ENCODE assay signal across 25 cellular contexts in the genomic region with DNA sequence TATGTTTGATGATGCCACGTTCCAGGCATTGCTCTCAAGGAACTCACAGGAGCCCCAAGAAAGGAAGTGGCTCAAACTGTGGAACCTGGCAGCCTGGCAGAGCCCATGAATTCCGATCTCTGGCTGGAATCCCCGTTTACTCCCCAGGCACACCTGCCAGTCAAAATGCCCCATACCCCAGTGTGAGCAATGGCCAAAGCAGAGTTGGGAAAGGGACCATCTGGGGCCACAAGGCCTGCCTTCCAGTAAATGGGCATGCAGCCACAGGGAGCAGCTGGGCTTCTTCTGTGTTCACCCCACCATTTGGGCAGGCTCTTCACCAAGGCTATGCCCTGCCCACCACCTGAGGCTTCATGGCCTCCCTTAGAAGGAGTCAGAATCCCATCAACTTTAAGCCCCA.
"Had no signal": no experiment of that assay in that cellular context is flagged by ENCODE, and none has a peak within 500 bp of the region (broad histone marks: within the 10 kb centered on the region; RNA-seq: fewer than 3 reads in every experiment).

No MANE protein-coding gene starts in this region.

- H3K4me3 ChIP-seq: K562, SK-N-MC had no signal

- DNase-seq: activated CD4-positive, alpha-beta T cell treated with anti-CD3 and anti-CD28 coated beads for 36 hours; activated CD4-positive, alpha-beta T cell treated with anti-CD3 and anti-CD28 coated beads, Interleukin-2, amount 10 ng/mL, durations not matched to agents 7 days and 5 days; activated CD4-positive, alpha-beta T cell treated with anti-CD3 and anti-CD28 coated beads, Interleukin-2, amount 50 U/mL, for 48 hours; activated CD8-positive, alpha-beta T cell treated with anti-CD3 and anti-CD28 coated beads, Interleukin-2, amount 10 ng/mL, durations not matched to agents 7 days and 5 days; activated gamma-delta T cell; activated naive CD4-positive, alpha-beta T cell treated with Interleukin-2 at 50 U/mL for 16 hours; activated naive CD8-positive, alpha-beta T cell treated with anti-CD3 and anti-CD28 coated beads, Interleukin-2, amount 10 ng/mL, durations not matched to agents 7 days and 5 days; activated T-cell treated with anti-CD3 and anti-CD28 coated beads, Interleukin-2, amount 50 U/mL, for 24 hours; amygdala; central memory CD4-positive, alpha-beta T cell; NCI-H1105; NCI-H1417 treated with DMSO at 0.1 percent for 48 hours; NCI-H1930; NCI-H2081 treated with DMSO at 0.1 percent for 48 hours; NCI-H226; NCI-H446 treated with DMSO at 0.1 percent for 48 hours; NCI-H524; Right ventricle myocardium superior had no signal

- FAIRE-seq: astrocyte, K562, TTC549 had no signal

- H3K27ac ChIP-seq: SK-N-MC had no signal

- ATAC-seq: activated CD4-positive, alpha-beta T cell treated with anti-CD3 and anti-CD28 coated beads for 36 hours; activated CD4-positive, CD25-positive, alpha-beta regulatory T cell treated with anti-CD3 and anti-CD28 coated beads, Interleukin-2, amount 50 U/mL, for 24 hours; activated CD8-positive, alpha-beta T cell treated with anti-CD3 and anti-CD28 coated beads, Interleukin-2, amount 10 ng/mL, durations not matched to agents 7 days and 5 days; K562; Panc1; WTC11 had no signal
